ENCODE assay signal across 9 cellular contexts in the genomic region with DNA sequence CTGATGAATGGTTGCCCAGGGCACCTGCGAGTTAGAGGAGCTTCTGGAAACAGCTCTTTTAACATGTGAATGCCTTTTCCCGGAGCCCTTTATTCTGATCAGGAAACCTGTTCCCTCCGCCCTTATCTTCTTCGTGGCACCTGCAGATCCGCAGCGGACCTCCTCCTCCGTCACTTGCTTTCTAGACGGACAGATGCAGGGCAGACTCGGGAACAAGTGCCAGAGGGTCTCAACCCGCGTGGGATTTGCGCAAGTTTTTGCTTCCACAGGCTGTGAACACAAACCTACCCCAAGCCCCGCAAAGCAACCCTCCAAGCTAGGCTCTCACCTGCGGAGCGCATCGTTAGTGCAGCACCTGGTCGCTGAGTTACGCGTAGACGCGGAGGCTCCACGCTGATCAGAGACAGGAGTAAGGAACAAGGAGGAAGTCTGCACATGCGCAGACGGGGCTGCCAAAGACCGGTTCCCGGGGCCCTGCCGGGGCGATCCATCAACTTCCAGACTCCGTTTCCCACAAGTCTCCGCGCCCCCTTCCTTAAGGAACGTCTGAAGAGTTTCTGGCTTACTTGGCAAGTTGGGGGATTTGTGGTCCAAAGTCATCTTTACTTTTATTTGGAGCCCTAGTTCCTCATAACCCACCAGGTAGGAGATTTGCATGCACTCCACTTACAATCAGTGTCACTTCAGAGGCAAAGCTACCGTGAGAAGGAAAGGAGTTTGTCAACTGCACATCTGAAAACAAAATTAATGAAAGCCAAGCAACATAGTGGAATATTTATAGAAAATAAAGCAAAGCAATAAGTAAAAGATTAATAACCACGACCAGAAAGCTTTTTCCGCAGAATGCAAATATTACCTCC. TPM values are rescaled to one million over a fixed set of nuclear protein-coding genes. Genes with fewer than 3 reads are reported as not detected.
DNase-seq lines count a peak whose midpoint lies in the region; ATAC-seq and TF ChIP-seq lines count a peak whose summit lies in the region.
"Had no signal": no experiment of that assay in that cellular context is flagged by ENCODE, and none has a peak within 500 bp of the region (broad histone marks: within the 10 kb centered on the region; RNA-seq: fewer than 3 reads in every experiment).

No MANE protein-coding gene starts in this region.

- H2BK15ac ChIP-seq in mesendoderm (replicated peaks; ENCODE audit: low read depth) = no peak overlapping the region

- H3K36me3 ChIP-seq in colonic mucosa (no peaks in the 10 kb centered on the region), mesendoderm (ENCODE audit: control insufficient read depth, insufficient read depth, low read length) (no peaks in the 10 kb centered on the region), GM23248 (ENCODE audit: low read depth) (no peaks in the 10 kb centered on the region)

- H3K4me3 Mint-ChIP-seq in type B pancreatic cell = peak overlapping the region; percentile 87

- ATAC-seq in HG03442 (IDR thresholded peaks at IDR 0.05; ENCODE audit: unreplicated experiment) = no peak

- TF ChIP-seq CTCF in colonic mucosa (IDR thresholded peaks at IDR 0.05) = no peak
- TF ChIP-seq CTCF in type B pancreatic cell (conservative IDR thresholded peaks at IDR 0.05) = no peak

- peaks cover 3% of the 10 kb centered on the region for H3K27me3 ChIP-seq in colonic mucosa
- no peaks in the 10 kb centered on the region for H3K27me3 ChIP-seq in mesendoderm (ENCODE audit: insufficient read depth, low read length, poor library complexity)
- H3K27me3 ChIP-seq in GM23248 (replicated peaks; ENCODE audit: insufficient read depth) = peaks cover 12% of the 10 kb centered on the region; the same call in 1 of the 2 replicates

- H3K4me2 ChIP-seq in mesendoderm (ENCODE audit: low read length) (peak overlapping the region; percentile 47), GM23248 (ENCODE audit: unreplicated experiment) (no peak overlapping the region)

- no CpG with 5 or more reads among the region's 35 CpGs for WGBS in mesendoderm (ENCODE audit: extremely low coverage, insufficient coverage, low lambda C conversion rate)
- WGBS in GM23248 (ENCODE audit: low coverage in 1 of 2, low lambda C conversion rate in 2 of 2, missing lambda C conversion rate in 2 of 2), 2 experiments = 7 to 9% methylated on average over 35 of the region's 35 CpGs

- no peaks in the 10 kb centered on the region for H3K27me3 Mint-ChIP-seq in type B pancreatic cell

- in situ Hi-C loops in GM23248 (cut with MboI) = no loop called here

- H3K9me3 ChIP-seq in colonic mucosa (no peaks in the 10 kb centered on the region), GM23248 (ENCODE audit: low read depth) (no peaks in the 10 kb centered on the region)

- H3K56ac ChIP-seq in mesendoderm (ENCODE audit: low read length) = peak overlapping the region; percentile 47

- no peak overlapping the region for H2BK5ac ChIP-seq in mesendoderm (ENCODE audit: low read length)

- H3F3A ChIP-seq in GM23248 (ENCODE audit: insufficient read depth) = no peaks in the 10 kb centered on the region

- H3K4me1 Mint-ChIP-seq in type B pancreatic cell (ENCODE audit: unreplicated experiment) = no peaks in the 10 kb centered on the region

- no peak overlapping the region for H4K5ac ChIP-seq in mesendoderm (ENCODE audit: low read length)

- H3K23ac ChIP-seq in mesendoderm (ENCODE audit: low read length) = no peak overlapping the region

- H2AK5ac ChIP-seq in mesendoderm (ENCODE audit: low read length) = no peak overlapping the region

- no peaks in the 10 kb centered on the region for H3K79me1 ChIP-seq in mesendoderm (ENCODE audit: low read length)

- H2AFZ ChIP-seq in GM23248 = no peak overlapping the region

- peaks cover 15% of the 10 kb centered on the region for H3K9me3 Mint-ChIP-seq in type B pancreatic cell

- H3K79me2 ChIP-seq in mesendoderm (ENCODE audit: control insufficient read depth, insufficient read depth, low read length) = no peaks in the 10 kb centered on the region
- no peaks in the 10 kb centered on the region for H3K79me2 ChIP-seq in GM23248 (ENCODE audit: insufficient read depth)

- H3K27ac ChIP-seq in colonic mucosa (no peak overlapping the region), mesendoderm (ENCODE audit: low read depth, low read length) (no peak overlapping the region), GM23248 (no peak overlapping the region)

- no peak overlapping the region for H3K18ac ChIP-seq in mesendoderm (ENCODE audit: low read length)

- no peaks in the 10 kb centered on the region for H4K20me1 ChIP-seq in GM23248 (ENCODE audit: insufficient read depth)

- H4K8ac ChIP-seq in mesendoderm (ENCODE audit: low read depth, low read length) = no peak overlapping the region

- no peak overlapping the region for H2BK120ac ChIP-seq in mesendoderm (ENCODE audit: low read depth, low read length)

- peak overlapping the region; percentile 29 for H3K27ac Mint-ChIP-seq in type B pancreatic cell

- no peak overlapping the region for H3K4ac ChIP-seq in mesendoderm (ENCODE audit: low read depth, low read length)

- H3K9ac ChIP-seq in colonic mucosa (ENCODE audit: low read depth in 2 of 2, low read length in 2 of 2) = peak overlapping the region in 1 of 2 donors; percentile 43
- peak overlapping the region; percentile 33 for H3K9ac ChIP-seq in mesendoderm (ENCODE audit: low read length)
- no peak overlapping the region for H3K9ac ChIP-seq in GM23248

- intact Hi-C loops in colonic mucosa (cut with DNase I) = no loop called here

- peak; percentile 38 for DNase-seq in activated CD4-positive, alpha-beta T cell treated with anti-CD3 and anti-CD28 coated beads for 48 hours
- DNase-seq in activated CD4-positive, alpha-beta T cell treated with anti-CD3 and anti-CD28 coated beads for 4 hours = no peak
- DNase-seq in colonic mucosa = peak; percentile 71
- peak; percentile 89 for DNase-seq in mesendoderm
- peak; percentile 84 for DNase-seq in type B pancreatic cell (ENCODE audit: extremely low spot score, unreplicated experiment)
- no peak for DNase-seq in OCI-M2 (lab: John Stamatoyannopoulos, UW; ENCODE audit: unreplicated experiment)
- DNase-seq in GM23248 = no peak
- DNase-seq: activated CD8-positive, alpha-beta memory T cell treated with anti-CD3 and anti-CD28 coated beads, Interleukin-2, amount 50 U/mL, for 48 hours had no signal

- H3K9me2 ChIP-seq in GM23248 (ENCODE audit: insufficient read depth) = no peaks in the 10 kb centered on the region

- peaks cover 13% of the 10 kb centered on the region for H3K36me3 Mint-ChIP-seq in type B pancreatic cell

- H3K4me1 ChIP-seq in colonic mucosa (no peaks in the 10 kb centered on the region), mesendoderm (ENCODE audit: control insufficient read depth, low read depth, low read length) (no peaks in the 10 kb centered on the region), GM23248 (ENCODE audit: insufficient read depth) (no peaks in the 10 kb centered on the region)

- H3K4me3 ChIP-seq in colonic mucosa = peak overlapping the region; percentile 28
- peak overlapping the region; percentile 9 for H3K4me3 ChIP-seq in mesendoderm (ENCODE audit: low read length)
- no peak overlapping the region for H3K4me3 ChIP-seq in GM23248

RNA-seq across cellular contexts. Expression of gene ELMO2, which starts 52.7 kb away (rescaled TPM):
- total RNA-seq in colonic mucosa (10 to 100 TPM; 20.0 to 24.7 TPM), type B pancreatic cell (ENCODE audit: low replicate concordance) (35.1 and 49.1 TPM in 2 replicates)
- 15.8 TPM for polyA plus RNA-seq in mesendoderm (2013, experiment 1 of 2)
- 14.4 TPM for polyA plus RNA-seq in mesendoderm (2013, experiment 2 of 2)
- total RNA-seq in GM23248 (2014; rRNA removed; shearing (Covaris generic)) = 51.1 and 57.9 TPM in 2 replicates
- 38.4 and 41.5 TPM in 2 replicates for polyA plus RNA-seq in GM23248 (2016; fragmentation: Nextera tagmentation; extraction: Ambion mirVana)

RNA-seq across cellular contexts. Expression of gene ZNF334, which starts 54.2 kb away (rescaled TPM):
- 1 to 10 TPM; 1.3 to 1.6 TPM for total RNA-seq in colonic mucosa
- 7.8 TPM for polyA plus RNA-seq in mesendoderm (2013, experiment 1 of 2)
- 7.6 TPM for polyA plus RNA-seq in mesendoderm (2013, experiment 2 of 2)
- 12.6 and 19.7 TPM in 2 replicates for total RNA-seq in type B pancreatic cell (ENCODE audit: low replicate concordance)
- total RNA-seq in GM23248 (2014; rRNA removed; shearing (Covaris generic)) = 1.4 TPM in 2 replicates
- polyA plus RNA-seq in GM23248 (2016; fragmentation: Nextera tagmentation; extraction: Ambion mirVana) = 1.1 and 1.2 TPM in 2 replicates

Comparison
In these comparisons a context has a peak if more than half of its experiments do, and no peak if none do; other contexts are left out.
1. DNase-seq: peak in activated CD4-positive, alpha-beta T cell treated with anti-CD3 and anti-CD28 coated beads for 48 hours (single experiment), colonic mucosa (single experiment), mesendoderm (single experiment) and type B pancreatic cell (single experiment); none in activated CD4-positive, alpha-beta T cell treated with anti-CD3 and anti-CD28 coated beads for 4 hours (0 of 2), OCI-M2 (single experiment) and GM23248 (single experiment).